8 cellular contexts compared by ENCODE assay signal in genomic region chr10:78041170-78042057, GRCh38. TPM values are rescaled to one million over a fixed set of nuclear protein-coding genes. Genes with fewer than 3 reads are reported as not detected.
DNase-seq lines count a peak whose midpoint lies in the region; ATAC-seq and TF ChIP-seq lines count a peak whose summit lies in the region.

No MANE protein-coding gene starts in this region.

- RAD21 ChIA-PET in HCT116 (lab: Charles Lee; ENCODE audit: low non-redundant PET in 1 of 2, low total read pairs in 2 of 2, uncharacterized antibody in 2 of 2, unreplicated experiment in 2 of 2): interaction anchor here in 1 of 2 experiments (0.7 kb wide), 1 partner anchor 1123 kb away, joined by 3 read pairs; no protein-coding TSS in a partner anchor

- H3K4me3 ChIP-seq in SK-N-SH (ENCODE audit: low read depth in 2 of 2, low read length in 1 of 2) (no peak overlapping the region), HCT116 (replicated peaks in 1 of 2; ENCODE audit: low read depth in 1 of 2, low read length in 2 of 2) (no peak overlapping the region)

- H3K4me2 ChIP-seq in SK-N-SH: no peak overlapping the region
- no peak overlapping the region for H3K4me2 ChIP-seq in HCT116 (ENCODE audit: low read length)

- H3K36me3 ChIP-seq in SK-N-SH (replicated peaks in 1 of 2; ENCODE audit: control insufficient read depth in 1 of 2, insufficient read depth in 2 of 2, low read length in 1 of 2): peaks cover 59 to 61% of the 10 kb centered on the region in 2 experiments
- peaks cover 51 to 58% of the 10 kb centered on the region in 2 experiments for H3K36me3 ChIP-seq in HCT116 (ENCODE audit: control insufficient read depth in 1 of 2, insufficient read depth in 2 of 2, low read length in 2 of 2)

- peaks cover 58% of the 10 kb centered on the region for H3F3A ChIP-seq in SK-N-SH (replicated peaks; ENCODE audit: insufficient read depth)

- no TSS peak for BruUV-seq in HCT116 (replicated peaks; lab: Mats Ljungman, UMichigan)

- CTCF ChIA-PET in SK-N-SH (lab: Yijun Ruan, JAX): interaction anchor here (1.5 kb wide), 1 partner anchor 10 kb away, joined by 5 read pairs; no protein-coding TSS in a partner anchor
- CTCF ChIA-PET in HCT116 (lab: Charles Lee): no interaction called here

- peaks cover 33 to 43% of the 10 kb centered on the region in 2 experiments for H3K4me1 ChIP-seq in SK-N-SH (ENCODE audit: control insufficient read depth in 1 of 2, insufficient read depth in 2 of 2, low read depth in 1 of 2, low read length in 1 of 2)
- peaks cover 0 to 25% of the 10 kb centered on the region in 2 experiments; a peak in 2 of 4 replicates for H3K4me1 ChIP-seq in HCT116 (ENCODE audit: control insufficient read depth in 1 of 2, insufficient read depth in 2 of 2, low read length in 2 of 2)

- TF ChIP-seq RAD21 in SK-N-SH (IDR thresholded peaks at IDR 0.05; ENCODE audit: low read length): no peak
- TF ChIP-seq RAD21 in HCT116 (IDR thresholded peaks at IDR 0.05; ENCODE audit: low read depth): no peak

- TF ChIP-seq POLR2A in HCT116 (IDR thresholded peaks at IDR 0.05; ENCODE audit: borderline replicate concordance, extremely low read depth, insufficient read depth, insufficient read length): no peak

- H4K20me1 ChIP-seq in SK-N-SH (ENCODE audit: insufficient read depth): peaks cover 72% of the 10 kb centered on the region
- peaks cover 69% of the 10 kb centered on the region for H4K20me1 ChIP-seq in HCT116 (ENCODE audit: insufficient read depth)

- H2AFZ ChIP-seq in SK-N-SH (ENCODE audit: low read depth) (no peak overlapping the region), HCT116 (ENCODE audit: low read depth, low read length, poor library complexity, severe bottlenecking) (no peak overlapping the region)

- ATAC-seq in SK-N-SH treated with all-trans-retinoic acid at 6 μM for 48 hours: no peak
- ATAC-seq in HCT116: peak; percentile 7; the same call in 1 of the 2 replicates
- no peak for ATAC-seq in GM21423 (IDR thresholded peaks at IDR 0.05; ENCODE audit: unreplicated experiment)
- no peak for ATAC-seq in GM18517 (IDR thresholded peaks at IDR 0.05; ENCODE audit: unreplicated experiment)

- no peaks in the 10 kb centered on the region for H3K27me3 ChIP-seq in SK-N-SH (ENCODE audit: insufficient read depth)
- no peaks in the 10 kb centered on the region for H3K27me3 ChIP-seq in HCT116 (ENCODE audit: insufficient read depth, low read length)

- peaks cover 64% of the 10 kb centered on the region for H3K36me3 Mint-ChIP-seq in activated T-helper 2 cell treated with anti-CD3 and anti-CD28 coated beads, Interferon-gamma antibody, Interleukin-2, Interleukin-4, amounts not matched to agents 10 μg/mL and 5 μg/mL and 100 μg/mL, durations not matched to agents 14 hours and 24 hours and 36 hours (ENCODE audit: low read depth)
- H3K36me3 Mint-ChIP-seq in nephron (ENCODE audit: low read depth): peaks cover 58% of the 10 kb centered on the region

- no peak overlapping the region for H3K4me3 Mint-ChIP-seq in activated T-helper 2 cell treated with anti-CD3 and anti-CD28 coated beads, Interferon-gamma antibody, Interleukin-2, Interleukin-4, amounts not matched to agents 10 μg/mL and 5 μg/mL and 100 μg/mL, durations not matched to agents 14 hours and 24 hours and 36 hours (ENCODE audit: low read depth)
- no peak overlapping the region for H3K4me3 Mint-ChIP-seq in nephron

- POLR2A ChIA-PET in SK-N-SH (lab: Yijun Ruan, JAX) (no interaction called here), HCT116 (lab: Charles Lee) (no interaction called here)

- H3K9me2 ChIP-seq in SK-N-SH (no peaks in the 10 kb centered on the region), HCT116 (ENCODE audit: insufficient read depth) (no peaks in the 10 kb centered on the region)

- no peak for TF ChIP-seq EP300 in SK-N-SH (IDR thresholded peaks at IDR 0.05; ENCODE audit: borderline replicate concordance in 1 of 2, low read depth in 1 of 2, low read length in 1 of 2)

- DNase-seq in SK-N-SH (no peak), HCT116 (ENCODE audit: low read depth, low spot score) (no peak)
- no peak for DNase-seq in activated T-helper 2 cell treated with anti-CD3 and anti-CD28 coated beads, Interferon-gamma antibody, Interleukin-2, Interleukin-4, amounts not matched to agents 10 μg/mL and 5 μg/mL and 100 μg/mL, durations not matched to agents 14 hours and 24 hours and 36 hours (ENCODE audit: low spot score)
- no peak for DNase-seq in stimulated activated CD4-positive, alpha-beta T cell treated with anti-CD3 and anti-CD28 coated beads, Interleukin-12 subunit alpha, Interleukin-12 subunit beta, amount 100 ng/mL, for 4 hours

- no peaks in the 10 kb centered on the region for H3K27me3 Mint-ChIP-seq in activated T-helper 2 cell treated with anti-CD3 and anti-CD28 coated beads, Interferon-gamma antibody, Interleukin-2, Interleukin-4, amounts not matched to agents 10 μg/mL and 5 μg/mL and 100 μg/mL, durations not matched to agents 14 hours and 24 hours and 36 hours (ENCODE audit: low read depth)
- no peaks in the 10 kb centered on the region for H3K27me3 Mint-ChIP-seq in nephron (ENCODE audit: low read depth)

- intact Hi-C loops in HCT116 (cut with micrococcal nuclease): no loop called here
- intact Hi-C loops in activated T-helper 2 cell treated with anti-CD3 and anti-CD28 coated beads, Interferon-gamma antibody, Interleukin-2, Interleukin-4, amounts not matched to agents 10 μg/mL and 5 μg/mL and 100 μg/mL, durations not matched to agents 14 hours and 24 hours and 36 hours (cut with micrococcal nuclease): loop anchor here (1.0 kb wide), 1 partner anchor 7 kb away; no protein-coding TSS in a partner anchor

- H3K9me3 ChIP-seq in SK-N-SH: no peaks in the 10 kb centered on the region
- no peaks in the 10 kb centered on the region for H3K9me3 ChIP-seq in HCT116 (ENCODE audit: control insufficient read depth in 1 of 2, insufficient read depth in 1 of 2, low read depth in 1 of 2, low read length in 2 of 2)

- no peaks in the 10 kb centered on the region for H3K9me3 Mint-ChIP-seq in activated T-helper 2 cell treated with anti-CD3 and anti-CD28 coated beads, Interferon-gamma antibody, Interleukin-2, Interleukin-4, amounts not matched to agents 10 μg/mL and 5 μg/mL and 100 μg/mL, durations not matched to agents 14 hours and 24 hours and 36 hours
- no peaks in the 10 kb centered on the region for H3K9me3 Mint-ChIP-seq in nephron

- H3K27ac ChIP-seq in SK-N-SH (ENCODE audit: low read depth in 2 of 2, low read length in 1 of 2) (no peak overlapping the region; a peak in 1 of 4 replicates), HCT116 (ENCODE audit: low read depth, low read length) (no peak overlapping the region)

- H3K27ac Mint-ChIP-seq in activated T-helper 2 cell treated with anti-CD3 and anti-CD28 coated beads, Interferon-gamma antibody, Interleukin-2, Interleukin-4, amounts not matched to agents 10 μg/mL and 5 μg/mL and 100 μg/mL, durations not matched to agents 14 hours and 24 hours and 36 hours: peak overlapping the region; percentile 35
- H3K27ac Mint-ChIP-seq in nephron: peak overlapping the region in 2 of 3 experiments; percentile 23 to 41

- H3K79me2 ChIP-seq in SK-N-SH (ENCODE audit: insufficient read depth): peaks cover 39% of the 10 kb centered on the region
- peaks cover 52% of the 10 kb centered on the region for H3K79me2 ChIP-seq in HCT116 (ENCODE audit: insufficient read depth, low read length)

- 81% methylated on average over 5 of the region's 5 CpGs for WGBS in SK-N-SH (ENCODE audit: low lambda C conversion rate)

- no peak overlapping the region for H3K9ac ChIP-seq in SK-N-SH
- H3K9ac ChIP-seq in HCT116 (ENCODE audit: low read length): no peak overlapping the region

- peaks cover 42% of the 10 kb centered on the region for H3K4me1 Mint-ChIP-seq in activated T-helper 2 cell treated with anti-CD3 and anti-CD28 coated beads, Interferon-gamma antibody, Interleukin-2, Interleukin-4, amounts not matched to agents 10 μg/mL and 5 μg/mL and 100 μg/mL, durations not matched to agents 14 hours and 24 hours and 36 hours (ENCODE audit: low read depth)
- peaks cover 74% of the 10 kb centered on the region for H3K4me1 Mint-ChIP-seq in nephron

- TF ChIP-seq CTCF in SK-N-SH (IDR thresholded peaks at IDR 0.05): no peak
- no peak for TF ChIP-seq CTCF in HCT116 (IDR thresholded peaks at IDR 0.05 in 2 of 3, conservative IDR thresholded peaks at IDR 0.05 in 1 of 3; ENCODE audit: borderline replicate concordance in 1 of 3, insufficient read depth in 1 of 3, low read depth in 2 of 3, low read length in 2 of 3)
- TF ChIP-seq CTCF in nephron (IDR thresholded peaks at IDR 0.05; ENCODE audit: unreplicated experiment in 3 of 3): no peak

TF ChIP-seq in SK-N-SH, 30 proteins besides CTCF, POLR2A, EP300 and RAD21:
- TF ChIP-seq FOXJ3 (CRISPR knock-in tag; IDR thresholded peaks at IDR 0.05) (no peak), POLR2AphosphoS5 (IDR thresholded peaks at IDR 0.05; ENCODE audit: low read depth, low read length) (peak; percentile 42)

TF ChIP-seq in SK-N-SH treated with all-trans-retinoic acid at 6 μM for 48 hours, 23 proteins besides CTCF, POLR2A, EP300 and RAD21 (continues in another document):
- TF ChIP-seq ZFP3 (CRISPR knock-in tag; IDR thresholded peaks at IDR 0.05): no peak

TF ChIP-seq in HCT116, 20 proteins besides CTCF, POLR2A, EP300 and RAD21 (continues in another document):
- no peak for TF ChIP-seq FOSL1 (IDR thresholded peaks at IDR 0.05; ENCODE audit: low read depth)
- no peak for TF ChIP-seq CEBPB (IDR thresholded peaks at IDR 0.05; ENCODE audit: low read depth)
- peak; percentile 9; the same call in 1 of the 2 replicates for TF ChIP-seq POLR2AphosphoS5 (IDR thresholded peaks at IDR 0.05; ENCODE audit: low read depth, low read length)
- no peak for TF ChIP-seq ATF3 (IDR thresholded peaks at IDR 0.05)
- no peak for TF ChIP-seq SP1 (IDR thresholded peaks at IDR 0.05; ENCODE audit: low read depth)

RNA-seq across cellular contexts. Expression of gene RPS24, which starts 7.8 kb away (rescaled TPM):
- 3,806 and 4,595 TPM in 2 replicates for polyA plus RNA-seq in SK-N-SH (2012; rRNA removed)
- polyA plus RNA-seq in SK-N-SH (2012; cell fraction: cytosol; rRNA removed): 5,571 and 7,484 TPM in 2 replicates
- polyA plus RNA-seq in SK-N-SH (2012; cell fraction: nucleus; rRNA removed): 872 and 1,029 TPM in 2 replicates
- total RNA-seq in HCT116 (2021; ENCODE audit: unreplicated experiment): 1,764 TPM
- 2,799 and 3,465 TPM in 2 replicates for polyA plus RNA-seq in HCT116 (2012)
- 1,733 and 1,775 TPM in 2 replicates for total RNA-seq in activated T-helper 2 cell treated with anti-CD3 and anti-CD28 coated beads, Interferon-gamma antibody, Interleukin-2, Interleukin-4, amounts not matched to agents 10 μg/mL and 5 μg/mL and 100 μg/mL, durations not matched to agents 14 hours and 24 hours and 36 hours

RNA-seq across cellular contexts. Expression of gene POLR3A, which starts 12.1 kb away (rescaled TPM):
- polyA plus RNA-seq in SK-N-SH (2012; rRNA removed): 10.8 and 14.1 TPM in 2 replicates
- 7.7 and 9.0 TPM in 2 replicates for polyA plus RNA-seq in SK-N-SH (2012; cell fraction: cytosol; rRNA removed)
- polyA plus RNA-seq in SK-N-SH (2012; cell fraction: nucleus; rRNA removed): 23.2 and 30.4 TPM in 2 replicates
- total RNA-seq in HCT116 (2021; ENCODE audit: unreplicated experiment): 26.6 TPM
- polyA plus RNA-seq in HCT116 (2012): 14.1 and 15.6 TPM in 2 replicates
- 23.5 and 24.2 TPM in 2 replicates for total RNA-seq in activated T-helper 2 cell treated with anti-CD3 and anti-CD28 coated beads, Interferon-gamma antibody, Interleukin-2, Interleukin-4, amounts not matched to agents 10 μg/mL and 5 μg/mL and 100 μg/mL, durations not matched to agents 14 hours and 24 hours and 36 hours
